In genomic region chr5:57650360-57651069, GRCh38 we compare ENCODE assay signal across 8 cellular contexts.
DNase-seq lines count a peak whose midpoint lies in the region; ATAC-seq, FAIRE-seq and TF ChIP-seq lines count a peak whose summit lies in the region.

No MANE protein-coding gene starts in this region.

- ATAC-seq in GM19025 (IDR thresholded peaks at IDR 0.05; ENCODE audit: low read depth, unreplicated experiment) (peak; percentile 90), HG03095 (IDR thresholded peaks at IDR 0.05; ENCODE audit: unreplicated experiment) (peak; percentile 96), lower lobe of right lung (peak; percentile 77 to 78)

- H3K4me3 ChIP-seq in cardiac fibroblast (replicated peaks in 1 of 2; ENCODE audit: low read depth in 2 of 2, low read length in 2 of 2) (no peak overlapping the region), lower lobe of right lung (no peak overlapping the region)

- H3K27me3 ChIP-seq in lower lobe of right lung (ENCODE audit: low read depth): no peaks in the 10 kb centered on the region

- intact Hi-C loops in lower lobe of right lung (cut with DNase I): no loop called here

- DNase-seq in D721Med (ENCODE audit: insufficient read length, low spot score) (no peak), NCI-H82 treated with DMSO at 0.1 percent for 48 hours (lab: John Stamatoyannopoulos, UW; ENCODE audit: unreplicated experiment) (peak; percentile 33), cardiac fibroblast (ENCODE audit: low read depth in 2 of 2) (peak; percentile 70 to 74), lower lobe of right lung (no peak), KG1 (lab: John Stamatoyannopoulos, UW) (no peak), NCI-H1092 (lab: John Stamatoyannopoulos, UW) (no peak)

- no peaks in the 10 kb centered on the region for H3K4me1 ChIP-seq in lower lobe of right lung

- H3K36me3 ChIP-seq in lower lobe of right lung: no peaks in the 10 kb centered on the region

- TF ChIP-seq CTCF in D721Med (IDR thresholded peaks at IDR 0.05; ENCODE audit: insufficient read depth, missing control alignments) (peak; percentile 62), cardiac fibroblast (IDR thresholded peaks at IDR 0.05; ENCODE audit: low read depth, low read length) (peak; percentile 86), lower lobe of right lung (IDR thresholded peaks at IDR 0.05) (peak; percentile 63)

- H3K9me3 ChIP-seq in lower lobe of right lung: no peaks in the 10 kb centered on the region

- no peak overlapping the region for H3K27ac ChIP-seq in lower lobe of right lung

- peak; percentile 71 for FAIRE-seq in D721Med (lab: Jason Lieb, UNC)

Comparison
In these comparisons a context has a peak if more than half of its experiments do, and no peak if none do; other contexts are left out.
1. DNase-seq: peak in NCI-H82 treated with DMSO at 0.1 percent for 48 hours (single experiment) and cardiac fibroblast (2 of 2); none in D721Med (single experiment), lower lobe of right lung (single experiment), KG1 (single experiment) and NCI-H1092 (single experiment).
2. Peak in every context shown above with its lines, with median percentiles within 50 percentile points of each other: CTCF ChIP-seq and ATAC-seq.